ENCODE assay signal across 27 cellular contexts in the genomic region with DNA sequence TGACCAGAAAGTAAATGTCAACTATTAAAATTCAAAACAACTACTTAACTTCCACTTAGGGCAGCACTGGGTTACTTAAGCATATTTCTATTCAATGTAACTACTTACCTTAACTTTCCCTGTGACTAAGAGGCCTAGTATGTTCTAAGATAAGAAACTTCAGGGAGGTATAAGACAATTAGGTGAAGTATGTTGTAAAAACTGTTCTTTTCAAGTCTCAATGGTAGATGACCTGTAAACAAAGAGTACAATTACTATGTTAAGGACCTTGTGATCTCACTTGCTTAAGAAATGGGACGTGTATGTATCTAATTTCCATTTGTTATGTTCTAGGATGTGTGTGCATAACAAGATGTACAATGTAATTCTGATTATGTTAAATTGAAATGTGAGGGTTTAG.
A peak's percentile ranks its signal among the peaks of the same experiment; 100 is the strongest.
DNase-seq lines count a peak whose midpoint lies in the region; ATAC-seq and TF ChIP-seq lines count a peak whose summit lies in the region.
"Had no signal": no experiment of that assay in that cellular context is flagged by ENCODE, and none has a peak within 500 bp of the region (broad histone marks: within the 10 kb centered on the region; RNA-seq: fewer than 3 reads in every experiment).

No MANE protein-coding gene starts in this region.

- H3K36me3 ChIP-seq in HEK293 (ENCODE audit: control insufficient read depth in 2 of 2, insufficient read depth in 1 of 2, low read length in 2 of 2) (no peaks in the 10 kb centered on the region), left lung (no peaks in the 10 kb centered on the region)
- H3K36me3 ChIP-seq: BE2C, MG63 had no signal

- no peaks in the 10 kb centered on the region for H3K27me3 Mint-ChIP-seq in glutamatergic neuron (ENCODE audit: unreplicated experiment)

- H3K27ac Mint-ChIP-seq in glutamatergic neuron (ENCODE audit: unreplicated experiment) = no peak overlapping the region
- H3K27ac Mint-ChIP-seq: CD14-positive monocyte had no signal

- H3K4me1 ChIP-seq in HEK293 (ENCODE audit: control insufficient read depth, insufficient read depth, low read length) (no peaks in the 10 kb centered on the region), left lung (no peaks in the 10 kb centered on the region)
- H3K4me1 ChIP-seq: BE2C had no signal

- no peak overlapping the region for H3K4me3 Mint-ChIP-seq in glutamatergic neuron (ENCODE audit: unreplicated experiment)
- H3K4me3 Mint-ChIP-seq: CD14-positive monocyte had no signal

- ATAC-seq in left lung = peak; percentile 77
- no peak for ATAC-seq in HG02970 (IDR thresholded peaks at IDR 0.05; ENCODE audit: low FRiP score, unreplicated experiment)
- ATAC-seq: K562 had no signal

- no peaks in the 10 kb centered on the region for H3K27me3 ChIP-seq in left lung
- H3K27me3 ChIP-seq: BE2C, MG63 had no signal

- no peaks in the 10 kb centered on the region for H3K36me3 Mint-ChIP-seq in glutamatergic neuron (ENCODE audit: unreplicated experiment)
- H3K36me3 Mint-ChIP-seq: CD14-positive monocyte had no signal

- TF ChIP-seq CTCF in HEK293 (tag by site-specific recombination; IDR thresholded peaks at IDR 0.05) (no peak), left lung (IDR thresholded peaks at IDR 0.05) (no peak), glutamatergic neuron (IDR thresholded peaks at IDR 0.05; ENCODE audit: partially characterized antibody, unreplicated experiment) (no peak)

- H3K4me3 ChIP-seq in HEK293 (ENCODE audit: low read depth, low read length) (no peak overlapping the region), left lung (no peak overlapping the region)
- H3K4me3 ChIP-seq: K562, MG63 had no signal

- H3K9me3 ChIP-seq in HEK293 (ENCODE audit: control insufficient read depth, insufficient read depth, low read depth, low read length) (no peaks in the 10 kb centered on the region), left lung (no peaks in the 10 kb centered on the region)
- H3K9me3 ChIP-seq: BE2C, MG63 had no signal

- H3K4me1 Mint-ChIP-seq in glutamatergic neuron (ENCODE audit: low read depth, unreplicated experiment) = no peaks in the 10 kb centered on the region
- H3K4me1 Mint-ChIP-seq: CD14-positive monocyte had no signal

- H3K9me3 Mint-ChIP-seq in glutamatergic neuron (ENCODE audit: unreplicated experiment) = no peaks in the 10 kb centered on the region

- CTCF ChIA-PET in HEK293 (lab: Yijun Ruan, JAX) = no interaction called here

- intact Hi-C loops in left lung (cut with DNase I) = no loop called here

- H3K27ac ChIP-seq in HEK293 (ENCODE audit: extremely low read depth, low read depth, low read length) (no peak overlapping the region), left lung (no peak overlapping the region)
- H3K27ac ChIP-seq: HL-60 had no signal

- POLR2A ChIA-PET in HEK293 (lab: Yijun Ruan, JAX) = no interaction called here

- peak; percentile 27 for DNase-seq in DMS79 (lab: John Stamatoyannopoulos, UW)
- DNase-seq in NCI-H226 = peak; percentile 43
- no peak for DNase-seq in left lung
- DNase-seq in CD1c-positive myeloid dendritic cell (ENCODE audit: extremely low spot score) = no peak
- DNase-seq in SHP77 treated with DMSO at 0.1 percent for 48 hours (lab: John Stamatoyannopoulos, UW) = no peak
- DNase-seq in glutamatergic neuron = no peak
- DNase-seq: 8988T, ACHN, BE2C, DMS153, H7, Kasumi-1, MG63, NCI-H1105 treated with DMSO at 0.1 percent for 48 hours, NCI-H146, NCI-H1930, NCI-H2227 treated with DMSO at 0.1 percent for 48 hours, NCI-H510A, NCI-H69, RPMI8226, SHP77, SW 1271 had no signal

TF ChIP-seq in HEK293, 187 proteins besides CTCF, POLR2A, EP300 and RAD21:
- TF ChIP-seq GLIS1 (tag by site-specific recombination; IDR thresholded peaks at IDR 0.05) (peak; percentile 36; the same call in 1 of the 2 replicates), TCF7L2 (IDR thresholded peaks at IDR 0.05; ENCODE audit: borderline replicate concordance, low read depth, low read length) (peak; percentile 80; the same call in 1 of the 2 replicates), WT1 (tag by site-specific recombination; IDR thresholded peaks at IDR 0.05) (peak; percentile 40; the same call in 1 of the 2 replicates), HOXA7 (CRISPR knock-in tag; IDR thresholded peaks at IDR 0.05; ENCODE audit: borderline replicate concordance) (no peak), OVOL3 (tag by site-specific recombination; IDR thresholded peaks at IDR 0.05) (no peak), FEZF1 (tag by site-specific recombination; IDR thresholded peaks at IDR 0.05) (peak; percentile 33; the same call in 1 of the 2 replicates)
- TF ChIP-seq, protein P1, sequence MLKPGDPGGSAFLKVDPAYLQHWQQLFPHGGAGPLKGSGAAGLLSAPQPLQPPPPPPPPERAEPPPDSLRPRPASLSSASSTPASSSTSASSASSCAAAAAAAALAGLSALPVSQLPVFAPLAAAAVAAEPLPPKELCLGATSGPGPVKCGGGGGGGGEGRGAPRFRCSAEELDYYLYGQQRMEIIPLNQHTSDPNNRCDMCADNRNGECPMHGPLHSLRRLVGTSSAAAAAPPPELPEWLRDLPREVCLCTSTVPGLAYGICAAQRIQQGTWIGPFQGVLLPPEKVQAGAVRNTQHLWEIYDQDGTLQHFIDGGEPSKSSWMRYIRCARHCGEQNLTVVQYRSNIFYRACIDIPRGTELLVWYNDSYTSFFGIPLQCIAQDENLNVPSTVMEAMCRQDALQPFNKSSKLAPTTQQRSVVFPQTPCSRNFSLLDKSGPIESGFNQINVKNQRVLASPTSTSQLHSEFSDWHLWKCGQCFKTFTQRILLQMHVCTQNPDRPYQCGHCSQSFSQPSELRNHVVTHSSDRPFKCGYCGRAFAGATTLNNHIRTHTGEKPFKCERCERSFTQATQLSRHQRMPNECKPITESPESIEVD (tag by site-specific recombination; IDR thresholded peaks at IDR 0.05) = peak; percentile 33; the same call in 1 of the 2 replicates
- TF ChIP-seq, protein P2, sequence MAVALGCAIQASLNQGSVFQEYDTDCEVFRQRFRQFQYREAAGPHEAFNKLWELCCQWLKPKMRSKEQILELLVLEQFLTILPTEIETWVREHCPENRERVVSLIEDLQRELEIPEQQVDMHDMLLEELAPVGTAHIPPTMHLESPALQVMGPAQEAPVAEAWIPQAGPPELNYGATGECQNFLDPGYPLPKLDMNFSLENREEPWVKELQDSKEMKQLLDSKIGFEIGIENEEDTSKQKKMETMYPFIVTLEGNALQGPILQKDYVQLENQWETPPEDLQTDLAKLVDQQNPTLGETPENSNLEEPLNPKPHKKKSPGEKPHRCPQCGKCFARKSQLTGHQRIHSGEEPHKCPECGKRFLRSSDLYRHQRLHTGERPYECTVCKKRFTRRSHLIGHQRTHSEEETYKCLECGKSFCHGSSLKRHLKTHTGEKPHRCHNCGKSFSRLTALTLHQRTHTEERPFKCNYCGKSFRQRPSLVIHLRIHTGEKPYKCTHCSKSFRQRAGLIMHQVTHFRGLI (tag by site-specific recombination; IDR thresholded peaks at IDR 0.05) = no peak

Comparison
In these comparisons a context has a peak if more than half of its experiments do, and no peak if none do; other contexts are left out.
1. DNase-seq: peak in DMS79 (single experiment) and NCI-H226 (single experiment); none in left lung (0 of 2), CD1c-positive myeloid dendritic cell (single experiment), SHP77 treated with DMSO at 0.1 percent for 48 hours (single experiment) and glutamatergic neuron (single experiment).